ENCODE assay signal across 28 cellular contexts in genomic region chr1:60553730-60554129, GRCh38.
"Had no signal": no experiment of that assay in that cellular context is flagged by ENCODE, and none has a peak within 500 bp of the region (broad histone marks: within the 10 kb centered on the region; RNA-seq: fewer than 3 reads in every experiment).

No MANE protein-coding gene starts in this region.

- ATAC-seq: activated naive CD4-positive, alpha-beta T cell treated with anti-CD3 and anti-CD28 coated beads, Interleukin-2, amount 50 U/mL, for 72 hours; activated T-cell treated with anti-CD3 and anti-CD28 coated beads, Interleukin-2, amount 50 U/mL, for 72 hours; esophagus mucosa; gastrocnemius medialis; heart left ventricle; T-helper 17 cell had no signal

- H3K9me3 ChIP-seq: ascending aorta, gastrocnemius medialis, heart left ventricle had no signal

- H3K27me3 ChIP-seq: ascending aorta, gastrocnemius medialis, heart left ventricle had no signal

- H3K4me3 ChIP-seq: ascending aorta, gastrocnemius medialis, heart left ventricle had no signal

- H3K27ac ChIP-seq: ascending aorta, gastrocnemius medialis, heart left ventricle had no signal

- H3K36me3 ChIP-seq: ascending aorta, gastrocnemius medialis, heart left ventricle had no signal

- H3K27me3 Mint-ChIP-seq: activated CD4-positive, alpha-beta memory T cell treated with anti-CD3 and anti-CD28 coated beads, Interleukin-2, amount 10 ng/mL, durations not matched to agents 7 days and 5 days; activated CD4-positive, alpha-beta T cell treated with anti-CD3 and anti-CD28 coated beads, Interleukin-2, amount 10 ng/mL, durations not matched to agents 7 days and 5 days; activated naive CD4-positive, alpha-beta T cell treated with anti-CD3 and anti-CD28 coated beads, Interleukin-2, amount 10 ng/mL, durations not matched to agents 7 days and 5 days; activated naive CD8-positive, alpha-beta T cell treated with anti-CD3 and anti-CD28 coated beads, Interleukin-2, amount 10 ng/mL, durations not matched to agents 7 days and 5 days; activated T-cell treated with anti-CD3 and anti-CD28 coated beads, Interleukin-2, amount 50 U/mL, for 24 hours; central memory CD8-positive, alpha-beta T cell; T-helper 17 cell had no signal

- DNase-seq: activated CD4-positive, alpha-beta memory T cell treated with anti-CD3 and anti-CD28 coated beads, Interleukin-2, amount 10 ng/mL, durations not matched to agents 7 days and 5 days; activated CD4-positive, alpha-beta T cell treated with anti-CD3 and anti-CD28 coated beads for 1 hour; activated CD4-positive, alpha-beta T cell treated with anti-CD3 and anti-CD28 coated beads for 4 hours; activated CD4-positive, alpha-beta T cell treated with anti-CD3 and anti-CD28 coated beads, Interleukin-2, amount 10 ng/mL, durations not matched to agents 7 days and 5 days; activated CD4-positive, alpha-beta T cell treated with anti-CD3 and anti-CD28 coated beads, Interleukin-2, amount 50 U/mL, for 4 hours; activated CD8-positive, alpha-beta memory T cell treated with anti-CD3 and anti-CD28 coated beads, Interleukin-2, amount 50 U/mL, for 48 hours; activated gamma-delta T cell; activated naive CD4-positive, alpha-beta T cell; activated naive CD4-positive, alpha-beta T cell treated with anti-CD3 and anti-CD28 coated beads, Interleukin-2, amount 10 ng/mL, durations not matched to agents 7 days and 5 days; activated naive CD8-positive, alpha-beta T cell treated with anti-CD3 and anti-CD28 coated beads, Interleukin-2, amount 10 ng/mL, durations not matched to agents 7 days and 5 days; activated T-cell treated with anti-CD3 and anti-CD28 coated beads for 4 hours; activated T-cell treated with anti-CD3 and anti-CD28 coated beads, Interleukin-2, amount 50 U/mL, for 24 hours; activated T-cell treated with anti-CD3 and anti-CD28 coated beads, Interleukin-2, amount 50 U/mL, for 72 hours; effector CD8-positive, alpha-beta T cell; foreskin fibroblast; gastrocnemius medialis; glutamatergic neuron; heart left ventricle; T-helper 1 cell; T-helper 17 cell; T1000 had no signal

- H3K36me3 Mint-ChIP-seq: activated naive CD4-positive, alpha-beta T cell treated with anti-CD3 and anti-CD28 coated beads, Interleukin-2, amount 10 ng/mL, durations not matched to agents 7 days and 5 days; activated naive CD4-positive, alpha-beta T cell treated with anti-CD3 and anti-CD28 coated beads, Interleukin-2, amount 50 U/mL, for 72 hours; activated naive CD8-positive, alpha-beta T cell treated with anti-CD3 and anti-CD28 coated beads, Interleukin-2, amount 10 ng/mL, durations not matched to agents 7 days and 5 days; brain had no signal

- H3K27ac Mint-ChIP-seq: activated CD4-positive, alpha-beta memory T cell treated with anti-CD3 and anti-CD28 coated beads, Interleukin-2, amount 10 ng/mL, durations not matched to agents 7 days and 5 days; activated CD4-positive, alpha-beta T cell treated with anti-CD3 and anti-CD28 coated beads, Interleukin-2, amount 10 ng/mL, durations not matched to agents 7 days and 5 days; activated naive CD4-positive, alpha-beta T cell treated with anti-CD3 and anti-CD28 coated beads, Interleukin-2, amount 10 ng/mL, durations not matched to agents 7 days and 5 days; activated naive CD4-positive, alpha-beta T cell treated with anti-CD3 and anti-CD28 coated beads, Interleukin-2, amount 50 U/mL, for 72 hours; activated naive CD8-positive, alpha-beta T cell treated with anti-CD3 and anti-CD28 coated beads, Interleukin-2, amount 10 ng/mL, durations not matched to agents 7 days and 5 days; activated T-cell treated with anti-CD3 and anti-CD28 coated beads, Interleukin-2, amount 50 U/mL, for 24 hours; activated T-cell treated with anti-CD3 and anti-CD28 coated beads, Interleukin-2, amount 50 U/mL, for 72 hours; brain; T-helper 17 cell; T-helper 2 cell treated with Interferon-gamma antibody and Interleukin-4, amounts not matched to agents 5 μg/mL and 100 μg/mL, for 36 hours had no signal

- H3K4me1 Mint-ChIP-seq: activated CD4-positive, alpha-beta memory T cell treated with anti-CD3 and anti-CD28 coated beads, Interleukin-2, amount 10 ng/mL, durations not matched to agents 7 days and 5 days; activated CD4-positive, alpha-beta T cell treated with anti-CD3 and anti-CD28 coated beads, Interleukin-2, amount 10 ng/mL, durations not matched to agents 7 days and 5 days; activated naive CD4-positive, alpha-beta T cell treated with anti-CD3 and anti-CD28 coated beads, Interleukin-2, amount 10 ng/mL, durations not matched to agents 7 days and 5 days; activated naive CD8-positive, alpha-beta T cell treated with anti-CD3 and anti-CD28 coated beads, Interleukin-2, amount 10 ng/mL, durations not matched to agents 7 days and 5 days; brain; central memory CD8-positive, alpha-beta T cell; T-helper 17 cell had no signal

- H3K9me3 Mint-ChIP-seq: activated CD4-positive, alpha-beta memory T cell treated with anti-CD3 and anti-CD28 coated beads, Interleukin-2, amount 10 ng/mL, durations not matched to agents 7 days and 5 days; activated CD4-positive, alpha-beta T cell treated with anti-CD3 and anti-CD28 coated beads, Interleukin-2, amount 10 ng/mL, durations not matched to agents 7 days and 5 days; activated naive CD4-positive, alpha-beta T cell treated with anti-CD3 and anti-CD28 coated beads, Interleukin-2, amount 10 ng/mL, durations not matched to agents 7 days and 5 days; activated naive CD4-positive, alpha-beta T cell treated with anti-CD3 and anti-CD28 coated beads, Interleukin-2, amount 50 U/mL, for 72 hours; activated T-cell treated with anti-CD3 and anti-CD28 coated beads, Interleukin-2, amount 50 U/mL, for 24 hours; central memory CD8-positive, alpha-beta T cell; T-helper 2 cell treated with Interferon-gamma antibody and Interleukin-4, amounts not matched to agents 5 μg/mL and 100 μg/mL, for 36 hours had no signal

- H3K4me1 ChIP-seq: ascending aorta, gastrocnemius medialis, heart left ventricle had no signal

- FAIRE-seq: bronchial epithelial cell had no signal

- H3K4me3 Mint-ChIP-seq: activated CD4-positive, alpha-beta memory T cell treated with anti-CD3 and anti-CD28 coated beads, Interleukin-2, amount 10 ng/mL, durations not matched to agents 7 days and 5 days; activated CD4-positive, alpha-beta T cell treated with anti-CD3 and anti-CD28 coated beads, Interleukin-2, amount 10 ng/mL, durations not matched to agents 7 days and 5 days; activated naive CD4-positive, alpha-beta T cell treated with anti-CD3 and anti-CD28 coated beads, Interleukin-2, amount 10 ng/mL, durations not matched to agents 7 days and 5 days; activated naive CD8-positive, alpha-beta T cell treated with anti-CD3 and anti-CD28 coated beads, Interleukin-2, amount 10 ng/mL, durations not matched to agents 7 days and 5 days; activated T-cell treated with anti-CD3 and anti-CD28 coated beads, Interleukin-2, amount 50 U/mL, for 24 hours; activated T-cell treated with anti-CD3 and anti-CD28 coated beads, Interleukin-2, amount 50 U/mL, for 72 hours; brain; central memory CD8-positive, alpha-beta T cell; T-helper 17 cell; T-helper 2 cell treated with Interferon-gamma antibody and Interleukin-4, amounts not matched to agents 5 μg/mL and 100 μg/mL, for 36 hours had no signal
